Comparison of ENCODE assay signal across 1 cellular context in genomic region chr2:200155652-200156051, GRCh38.
TF ChIP-seq lines count a peak whose summit lies in the region.

No MANE protein-coding gene starts in this region.

TF ChIP-seq in GM23338, 12 proteins besides CTCF, POLR2A, EP300 and RAD21:
- no peak for TF ChIP-seq ZNF462 (CRISPR knock-in tag; IDR thresholded peaks at IDR 0.05)
- TF ChIP-seq JUNB (IDR thresholded peaks at IDR 0.05; ENCODE audit: unreplicated experiment): no peak
- no peak for TF ChIP-seq POLR2AphosphoS5 (IDR thresholded peaks at IDR 0.05; ENCODE audit: low read depth)
- TF ChIP-seq ZNF331 (CRISPR knock-in tag; IDR thresholded peaks at IDR 0.05; ENCODE audit: low read depth): no peak
- TF ChIP-seq EZH2 (IDR thresholded peaks at IDR 0.05; ENCODE audit: low read depth, unreplicated experiment): no peak
TF ChIP-seq in GM23338: peak in this region for 0.
